1 cellular context compared by ENCODE assay signal in the genomic region with DNA sequence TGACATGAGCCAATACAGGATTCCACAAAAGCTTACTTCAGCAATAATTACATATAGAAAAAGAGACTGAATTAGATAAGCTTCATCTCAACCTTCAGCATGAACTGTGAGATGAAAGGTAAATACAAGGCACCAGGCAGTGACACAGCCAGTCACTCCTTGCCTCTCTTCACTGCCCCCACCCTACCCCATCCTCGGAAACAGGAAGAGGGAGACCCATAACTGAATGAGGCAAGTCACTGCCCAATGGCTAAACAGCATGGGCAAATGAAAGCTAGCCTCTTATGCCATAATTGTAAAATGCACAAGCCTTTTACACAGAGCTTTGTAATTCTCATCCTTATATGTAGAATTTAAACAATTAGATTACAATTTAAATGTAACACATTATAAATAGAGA.
TF ChIP-seq lines count a peak whose summit lies in the region.

No MANE protein-coding gene starts in this region.

TF ChIP-seq in HepG2, 621 proteins besides CTCF, POLR2A, EP300 and RAD21:
- TF ChIP-seq SAP130 (CRISPR knock-in tag; IDR thresholded peaks at IDR 0.05; ENCODE audit: low read depth) = peak; percentile 24; the same call in 1 of the 2 replicates
- peak; percentile 37 to 40; a peak in 3 of 4 replicates for TF ChIP-seq MAFK (conservative IDR thresholded peaks at IDR 0.05 in 1 of 2, IDR thresholded peaks at IDR 0.05 in 1 of 2; ENCODE audit: low read length in 2 of 2)
- no peak for TF ChIP-seq RXRB (CRISPR knock-in tag; IDR thresholded peaks at IDR 0.05; ENCODE audit: borderline replicate concordance)
- TF ChIP-seq MAFF (IDR thresholded peaks at IDR 0.05; ENCODE audit: low read depth, low read length) = 0 out of 2 replicates have a peak, but pooled peaks have one; percentile 10
- TF ChIP-seq, protein P1, sequence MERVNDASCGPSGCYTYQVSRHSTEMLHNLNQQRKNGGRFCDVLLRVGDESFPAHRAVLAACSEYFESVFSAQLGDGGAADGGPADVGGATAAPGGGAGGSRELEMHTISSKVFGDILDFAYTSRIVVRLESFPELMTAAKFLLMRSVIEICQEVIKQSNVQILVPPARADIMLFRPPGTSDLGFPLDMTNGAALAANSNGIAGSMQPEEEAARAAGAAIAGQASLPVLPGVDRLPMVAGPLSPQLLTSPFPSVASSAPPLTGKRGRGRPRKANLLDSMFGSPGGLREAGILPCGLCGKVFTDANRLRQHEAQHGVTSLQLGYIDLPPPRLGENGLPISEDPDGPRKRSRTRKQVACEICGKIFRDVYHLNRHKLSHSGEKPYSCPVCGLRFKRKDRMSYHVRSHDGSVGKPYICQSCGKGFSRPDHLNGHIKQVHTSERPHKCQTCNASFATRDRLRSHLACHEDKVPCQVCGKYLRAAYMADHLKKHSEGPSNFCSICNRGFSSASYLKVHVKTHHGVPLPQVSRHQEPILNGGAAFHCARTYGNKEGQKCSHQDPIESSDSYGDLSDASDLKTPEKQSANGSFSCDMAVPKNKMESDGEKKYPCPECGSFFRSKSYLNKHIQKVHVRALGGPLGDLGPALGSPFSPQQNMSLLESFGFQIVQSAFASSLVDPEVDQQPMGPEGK (CRISPR knock-in tag; IDR thresholded peaks at IDR 0.05) = peak; percentile 34; the same call in 1 of the 2 replicates
